In the genomic region with DNA sequence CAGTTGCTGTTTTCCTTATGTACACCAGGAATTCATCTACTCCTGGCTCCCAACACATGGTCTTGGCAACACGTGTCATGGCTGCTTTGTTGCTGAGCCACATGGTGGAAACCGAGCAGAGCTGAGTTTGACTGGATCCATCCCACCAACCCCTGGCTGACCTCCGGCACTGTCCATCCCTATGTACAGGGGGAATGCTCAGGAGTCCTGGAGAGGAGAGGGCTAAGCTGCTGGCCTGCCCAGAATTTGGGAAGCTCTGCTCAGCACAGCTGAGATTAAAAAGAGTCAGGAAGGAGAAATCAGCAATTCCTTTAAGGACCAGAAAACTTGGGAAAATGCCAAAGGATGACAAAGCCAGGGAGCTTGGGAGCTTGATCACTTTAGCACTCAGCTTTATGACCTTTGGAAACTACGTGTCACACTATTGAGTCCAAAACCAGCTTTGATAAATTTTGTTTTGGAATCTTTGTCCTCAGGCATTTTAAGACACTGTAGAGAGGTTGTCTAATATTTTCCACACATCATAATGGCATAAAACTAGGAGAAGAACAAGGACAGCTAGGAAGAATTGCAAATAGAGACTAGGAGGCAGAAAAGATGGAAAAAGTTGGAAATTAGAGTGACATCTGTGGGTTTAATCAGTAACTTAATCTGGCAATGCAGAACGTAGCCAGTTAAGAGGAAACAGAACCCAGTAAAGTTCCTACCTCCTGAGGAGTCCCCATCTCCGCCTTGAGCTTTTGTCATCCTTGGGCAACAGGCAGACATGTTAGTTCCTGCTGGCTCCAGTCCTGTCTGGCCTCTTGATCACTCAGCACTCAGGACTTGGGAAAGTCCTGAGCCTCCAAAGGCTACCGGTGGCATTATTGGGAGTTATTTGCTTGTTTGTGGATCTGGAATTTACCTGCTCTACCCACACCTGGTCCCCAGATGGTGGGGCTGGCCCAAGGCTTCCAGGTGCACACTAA, we compare ENCODE assay signal across 8 cellular contexts.
DNase-seq lines count a peak whose midpoint lies in the region; ATAC-seq and TF ChIP-seq lines count a peak whose summit lies in the region.

No MANE protein-coding gene starts in this region.

- POLR2A ChIA-PET in HEK293T (lab: Yijun Ruan, JAX), result no interaction called here

- CTCF ChIA-PET in HEK293T (lab: Yijun Ruan, JAX), result no interaction called here

- DNase-seq in Daoy (ENCODE audit: low read depth) (peak; percentile 60), RPMI7951 (ENCODE audit: low read depth) (peak; percentile 82), fibroblast of the conjunctiva (ENCODE audit: low read depth) (peak; percentile 52), posterior vena cava (ENCODE audit: low spot score) (peak; percentile 93), HEK293T (ENCODE audit: extremely low spot score) (no peak), occipital lobe (lab: John Stamatoyannopoulos, UW) (no peak)

- peaks cover 13% of the 10 kb centered on the region for H3K27me3 Mint-ChIP-seq in stimulated activated memory B cell treated with anti-CD40 and anti-IgM and Interleukin-4, amounts not matched to agents 10 μg/mL and 1 μg/mL and 100 μg/mL, for 72 hours

- intact Hi-C loops in posterior vena cava (cut with DNase I), result loop anchor here (10.0 kb wide), 1 partner anchor 62 kb away; a partner anchor contains a TSS

- no peak overlapping the region for H3K27ac Mint-ChIP-seq in stimulated activated memory B cell treated with anti-CD40 and anti-IgM and Interleukin-4, amounts not matched to agents 10 μg/mL and 1 μg/mL and 100 μg/mL, for 72 hours

- no peak overlapping the region for H3K4me3 Mint-ChIP-seq in stimulated activated memory B cell treated with anti-CD40 and anti-IgM and Interleukin-4, amounts not matched to agents 10 μg/mL and 1 μg/mL and 100 μg/mL, for 72 hours

- H3K4me1 Mint-ChIP-seq in stimulated activated memory B cell treated with anti-CD40 and anti-IgM and Interleukin-4, amounts not matched to agents 10 μg/mL and 1 μg/mL and 100 μg/mL, for 72 hours, result peaks cover 12% of the 10 kb centered on the region

- no peaks in the 10 kb centered on the region for H3K9me3 Mint-ChIP-seq in stimulated activated memory B cell treated with anti-CD40 and anti-IgM and Interleukin-4, amounts not matched to agents 10 μg/mL and 1 μg/mL and 100 μg/mL, for 72 hours

- H3K36me3 Mint-ChIP-seq in stimulated activated memory B cell treated with anti-CD40 and anti-IgM and Interleukin-4, amounts not matched to agents 10 μg/mL and 1 μg/mL and 100 μg/mL, for 72 hours, result no peaks in the 10 kb centered on the region

- ATAC-seq in GM21423 (IDR thresholded peaks at IDR 0.05; ENCODE audit: unreplicated experiment), result no peak
- no peak for ATAC-seq in stimulated activated memory B cell treated with anti-CD40 and anti-IgM and Interleukin-4, amounts not matched to agents 10 μg/mL and 1 μg/mL and 100 μg/mL, for 72 hours

TF ChIP-seq in HEK293T, 16 proteins besides CTCF, POLR2A, EP300 and RAD21:
- TF ChIP-seq NFRKB (IDR thresholded peaks at IDR 0.05) (no peak), SP1 (IDR thresholded peaks at IDR 0.05) (no peak), ARNT (IDR thresholded peaks at IDR 0.05) (no peak), ELF4 (IDR thresholded peaks at IDR 0.05) (no peak), LEF1 (IDR thresholded peaks at IDR 0.05; ENCODE audit: borderline replicate concordance) (no peak), TARDBP (IDR thresholded peaks at IDR 0.05) (no peak), FOXK2 (IDR thresholded peaks at IDR 0.05) (no peak), SUZ12 (IDR thresholded peaks at IDR 0.05) (no peak)

Comparison
In these comparisons a context has a peak if more than half of its experiments do, and no peak if none do; other contexts are left out.
1. DNase-seq: peak in Daoy (single experiment), RPMI7951 (single experiment), fibroblast of the conjunctiva (single experiment) and posterior vena cava (single experiment); none in HEK293T (single experiment) and occipital lobe (single experiment).